Comparison of ENCODE assay signal across 8 cellular contexts in the genomic region with DNA sequence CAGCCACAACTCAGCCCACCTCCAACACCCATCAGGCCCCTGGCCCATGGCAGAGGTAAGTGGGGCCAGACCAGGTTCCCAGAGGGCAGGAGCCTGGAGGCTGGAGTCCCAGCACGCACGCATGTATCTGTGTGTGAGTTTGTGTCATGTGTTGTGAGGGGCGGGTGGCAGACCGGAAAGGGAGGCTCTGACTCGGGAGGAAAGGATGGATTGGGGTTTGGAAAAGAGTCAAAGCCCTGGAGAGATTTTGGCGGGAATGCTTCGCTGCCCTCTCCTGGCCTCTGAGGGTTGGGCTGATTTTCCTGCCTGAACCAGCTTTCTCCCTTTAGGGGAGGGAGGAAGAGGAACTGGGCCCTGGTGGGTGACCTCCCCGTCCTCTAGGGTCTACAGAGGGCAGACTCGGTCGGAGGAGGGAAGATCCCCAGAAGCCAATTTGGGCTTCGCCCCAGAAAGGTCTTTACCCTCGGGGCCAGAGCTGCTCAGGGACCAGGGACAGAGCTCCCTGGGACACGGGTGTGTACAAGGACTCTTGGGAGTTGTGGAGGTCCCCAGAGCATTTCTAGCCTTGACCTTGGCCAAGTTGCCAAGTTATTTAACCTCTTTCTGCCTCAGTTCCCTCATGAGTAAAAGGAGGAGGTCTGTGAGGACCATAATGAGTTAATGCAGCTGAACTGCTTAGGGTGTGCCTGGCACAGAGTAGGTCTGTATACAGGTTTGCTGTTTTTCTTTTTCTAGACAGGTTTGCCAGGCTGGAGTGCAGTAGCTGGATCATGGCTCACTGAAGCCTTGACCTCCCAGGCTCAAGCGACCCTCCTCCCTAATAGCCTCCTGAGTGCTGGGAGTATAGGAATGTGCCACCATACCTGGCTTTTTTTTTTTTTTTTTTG. TPM values are rescaled to one million over a fixed set of nuclear protein-coding genes. Genes with fewer than 3 reads are reported as not detected.
DNase-seq lines count a peak whose midpoint lies in the region; ATAC-seq and TF ChIP-seq lines count a peak whose summit lies in the region.

No MANE protein-coding gene starts in this region.

- no peak overlapping the region for H3K9ac ChIP-seq in endodermal cell (ENCODE audit: extremely low read depth, low read length, poor library complexity, severe bottlenecking)

- peaks cover under 1% of the 10 kb centered on the region for H3K36me3 ChIP-seq in endodermal cell (ENCODE audit: control insufficient read depth, insufficient read depth, low read length)

- TF ChIP-seq CTCF in endodermal cell (conservative IDR thresholded peaks at IDR 0.05) (peak; percentile 68), omental fat pad (IDR thresholded peaks at IDR 0.05) (no peak)

- DNase-seq in Right ventricle myocardium superior: peak; percentile 58
- DNase-seq in cardiac septum (ENCODE audit: low spot score): no peak
- DNase-seq in NCI-H69 (lab: John Stamatoyannopoulos, UW): peak; percentile 72
- DNase-seq in endodermal cell: peak; percentile 88
- DNase-seq in omental fat pad (ENCODE audit: low spot score): no peak
- DNase-seq in activated effector memory CD4-positive, alpha-beta T cell treated with anti-CD3 and anti-CD28 coated beads, Interleukin-2, amount 50 U/mL, for 16 hours: no peak
- no peak for DNase-seq in hippocampal formation (lab: John Stamatoyannopoulos, UW)
- no peak for DNase-seq in activated CD4-positive, alpha-beta T cell treated with anti-CD3 and anti-CD28 coated beads, Interleukin-2, amount 10 ng/mL, durations not matched to agents 24 days and 14 days

- H3K4me1 Mint-ChIP-seq in endodermal cell: peaks cover 5% of the 10 kb centered on the region
- H3K4me1 Mint-ChIP-seq in activated CD4-positive, alpha-beta T cell treated with anti-CD3 and anti-CD28 coated beads, Interleukin-2, amount 10 ng/mL, durations not matched to agents 24 days and 14 days: peaks cover 16% of the 10 kb centered on the region

- H3K27me3 Mint-ChIP-seq in endodermal cell (ENCODE audit: insufficient read depth): peaks cover 42% of the 10 kb centered on the region
- H3K27me3 Mint-ChIP-seq in activated CD4-positive, alpha-beta T cell treated with anti-CD3 and anti-CD28 coated beads, Interleukin-2, amount 10 ng/mL, durations not matched to agents 24 days and 14 days: peaks cover 6% of the 10 kb centered on the region

- WGBS in endodermal cell (ENCODE audit: insufficient coverage in 1 of 2, insufficient read length in 1 of 2), 2 experiments: 49 to 87% methylated on average over 3 to 13 of the region's 14 CpGs

- H3K27ac ChIP-seq in endodermal cell (ENCODE audit: low read depth, low read length): no peak overlapping the region

- no peaks in the 10 kb centered on the region for H3K36me3 Mint-ChIP-seq in endodermal cell (ENCODE audit: low read depth)
- H3K36me3 Mint-ChIP-seq in activated CD4-positive, alpha-beta T cell treated with anti-CD3 and anti-CD28 coated beads, Interleukin-2, amount 10 ng/mL, durations not matched to agents 24 days and 14 days (ENCODE audit: low read depth): peaks cover 9% of the 10 kb centered on the region

- intact Hi-C loops in Right ventricle myocardium superior (cut with DNase I) (no loop called here), cardiac septum (cut with DNase I) (no loop called here)
- intact Hi-C loops in activated CD4-positive, alpha-beta T cell treated with anti-CD3 and anti-CD28 coated beads, Interleukin-2, amount 10 ng/mL, durations not matched to agents 24 days and 14 days (cut with micrococcal nuclease): no loop called here

- no peaks in the 10 kb centered on the region for H3K9me3 Mint-ChIP-seq in endodermal cell
- no peaks in the 10 kb centered on the region for H3K9me3 Mint-ChIP-seq in activated CD4-positive, alpha-beta T cell treated with anti-CD3 and anti-CD28 coated beads, Interleukin-2, amount 10 ng/mL, durations not matched to agents 24 days and 14 days

- no peak overlapping the region for H3K4me3 Mint-ChIP-seq in endodermal cell
- no peak overlapping the region for H3K4me3 Mint-ChIP-seq in activated CD4-positive, alpha-beta T cell treated with anti-CD3 and anti-CD28 coated beads, Interleukin-2, amount 10 ng/mL, durations not matched to agents 24 days and 14 days

- peaks cover 13% of the 10 kb centered on the region for H3K27me3 ChIP-seq in endodermal cell (ENCODE audit: control insufficient read depth, insufficient read depth, low read length, poor library complexity, severe bottlenecking)

- H3K27ac Mint-ChIP-seq in endodermal cell: no peak overlapping the region
- no peak overlapping the region for H3K27ac Mint-ChIP-seq in activated CD4-positive, alpha-beta T cell treated with anti-CD3 and anti-CD28 coated beads, Interleukin-2, amount 10 ng/mL, durations not matched to agents 24 days and 14 days

- ATAC-seq in Right ventricle myocardium superior (ENCODE audit: poor library complexity): peak; percentile 12
- peak; percentile 31 for ATAC-seq in omental fat pad (ENCODE audit: low FRiP score)

- H3K4me1 ChIP-seq in endodermal cell (ENCODE audit: control insufficient read depth, insufficient read depth, low read length): no peaks in the 10 kb centered on the region

- H3K4me3 ChIP-seq in endodermal cell (ENCODE audit: low read length): no peak overlapping the region

- H3K9me3 ChIP-seq in endodermal cell (ENCODE audit: control insufficient read depth, low read length): no peaks in the 10 kb centered on the region

RNA-seq across cellular contexts. Expression of a gene that starts 6.9 kb away (rescaled TPM):
- total RNA-seq in Right ventricle myocardium superior (36.1 TPM), cardiac septum (45.2 TPM), endodermal cell (10 to 100 TPM; 26.0 to 29.1 TPM), omental fat pad (10 to 100 TPM; 14.0 to 18.8 (median 17.5) TPM)
- 29.7 TPM for polyA plus RNA-seq in endodermal cell (2013, experiment 1 of 2)
- 26.7 TPM for polyA plus RNA-seq in endodermal cell (2013, experiment 2 of 2)
- 20.9 and 21.1 TPM in 2 replicates for total RNA-seq in activated CD4-positive, alpha-beta T cell treated with anti-CD3 and anti-CD28 coated beads, Interleukin-2, amount 10 ng/mL, durations not matched to agents 24 days and 14 days

RNA-seq across cellular contexts. Expression of a gene that starts 7.3 kb away (rescaled TPM):
- total RNA-seq in Right ventricle myocardium superior (81.9 TPM), cardiac septum (113 TPM), endodermal cell (100 to 1,000 TPM in 1 of 2 donors, 10 to 100 TPM in 1; 83.8 to 103 TPM), omental fat pad (10 to 100 TPM; 53.0 to 88.6 (median 72.5) TPM)
- polyA plus RNA-seq in endodermal cell (2013, experiment 1 of 2): 107 TPM
- polyA plus RNA-seq in endodermal cell (2013, experiment 2 of 2): 106 TPM
- 113 and 117 TPM in 2 replicates for total RNA-seq in activated CD4-positive, alpha-beta T cell treated with anti-CD3 and anti-CD28 coated beads, Interleukin-2, amount 10 ng/mL, durations not matched to agents 24 days and 14 days

RNA-seq across cellular contexts. Expression of a gene that starts 11.7 kb away (rescaled TPM):
- total RNA-seq in Right ventricle myocardium superior (0.70 TPM), cardiac septum (2.0 TPM), endodermal cell (1 to 10 TPM in 1 of 2 donors, not detected in 1; 1.8 TPM), omental fat pad (100 to 1,000 TPM in 2 of 4 donors, 10 to 100 TPM in 1, 1 to 10 TPM in 1; 2.8 to 223 (median 57.0) TPM)
- polyA plus RNA-seq in endodermal cell (2013, experiment 1 of 2): 3.0 TPM
- polyA plus RNA-seq in endodermal cell (2013, experiment 2 of 2): 1.9 TPM
- 32.1 and 32.9 TPM in 2 replicates for total RNA-seq in activated CD4-positive, alpha-beta T cell treated with anti-CD3 and anti-CD28 coated beads, Interleukin-2, amount 10 ng/mL, durations not matched to agents 24 days and 14 days

RNA-seq across cellular contexts. Expression of a gene that starts 21.5 kb away (rescaled TPM):
- total RNA-seq in Right ventricle myocardium superior (27.9 TPM), cardiac septum (66.2 TPM), endodermal cell (10 to 100 TPM; 18.2 to 23.9 TPM), omental fat pad (10 to 100 TPM; 40.2 to 85.9 (median 59.4) TPM)
- 15.8 TPM for polyA plus RNA-seq in endodermal cell (2013, experiment 1 of 2)
- polyA plus RNA-seq in endodermal cell (2013, experiment 2 of 2): 15.1 TPM
- total RNA-seq in activated CD4-positive, alpha-beta T cell treated with anti-CD3 and anti-CD28 coated beads, Interleukin-2, amount 10 ng/mL, durations not matched to agents 24 days and 14 days: 62.2 and 62.5 TPM in 2 replicates

RNA-seq across cellular contexts. Expression of a gene that starts 23.7 kb away (rescaled TPM):
- total RNA-seq in Right ventricle myocardium superior (37.7 TPM), cardiac septum (62.6 TPM), endodermal cell (10 to 100 TPM; 81.0 to 92.0 TPM), omental fat pad (10 to 100 TPM; 48.8 to 66.4 (median 54.6) TPM)
- 64.2 TPM for polyA plus RNA-seq in endodermal cell (2013, experiment 1 of 2)
- polyA plus RNA-seq in endodermal cell (2013, experiment 2 of 2): 62.7 TPM
- total RNA-seq in activated CD4-positive, alpha-beta T cell treated with anti-CD3 and anti-CD28 coated beads, Interleukin-2, amount 10 ng/mL, durations not matched to agents 24 days and 14 days: 91.0 and 95.7 TPM in 2 replicates

Comparison
In these comparisons a context has a peak if more than half of its experiments do, and no peak if none do; other contexts are left out.
1. DNase-seq: peak in Right ventricle myocardium superior (single experiment), NCI-H69 (single experiment) and endodermal cell (single experiment); none in cardiac septum (single experiment), omental fat pad (single experiment), activated effector memory CD4-positive, alpha-beta T cell treated with anti-CD3 and anti-CD28 coated beads, Interleukin-2, amount 50 U/mL, for 16 hours (single experiment), hippocampal formation (0 of 2) and activated CD4-positive, alpha-beta T cell treated with anti-CD3 and anti-CD28 coated beads, Interleukin-2, amount 10 ng/mL, durations not matched to agents 24 days and 14 days (single experiment).